In the genomic region with DNA sequence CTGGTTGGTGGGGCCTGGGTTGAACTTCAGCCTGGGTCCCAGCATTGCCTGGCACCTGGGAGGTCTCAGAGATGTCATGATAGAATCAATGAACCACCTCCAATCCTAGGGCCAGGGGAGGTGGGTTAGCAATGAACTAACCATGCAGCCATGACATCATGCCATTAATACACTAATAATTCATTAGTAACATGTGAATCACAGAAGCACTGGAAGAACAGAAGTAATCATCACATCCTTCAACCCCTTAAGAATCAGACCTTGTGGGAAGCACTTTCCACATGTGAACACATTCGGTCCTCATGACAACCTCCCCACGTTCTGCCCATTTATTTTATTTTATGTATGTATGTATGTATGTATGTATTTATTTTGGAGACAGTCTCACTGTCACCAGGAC, we compare ENCODE assay signal across 16 cellular contexts. TPM values are rescaled to one million over a fixed set of nuclear protein-coding genes. Genes with fewer than 3 reads are reported as not detected.
"Had no signal": no experiment of that assay in that cellular context is flagged by ENCODE, and none has a peak within 500 bp of the region (broad histone marks: within the 10 kb centered on the region; RNA-seq: fewer than 3 reads in every experiment).

No MANE protein-coding gene starts in this region.

- H3K27me3 ChIP-seq: colonic mucosa, esophagus squamous epithelium, right lobe of liver, stomach had no signal

- H3K27me3 Mint-ChIP-seq: activated CD8-positive, alpha-beta T cell treated with anti-CD3 and anti-CD28 coated beads for 36 hours had no signal

- DNase-seq: activated CD4-positive, alpha-beta T cell treated with anti-CD3 and anti-CD28 coated beads for 1 hour; activated CD8-positive, alpha-beta T cell treated with anti-CD3 and anti-CD28 coated beads for 36 hours; activated gamma-delta T cell; activated T-cell treated with anti-CD3 and anti-CD28 coated beads, Interleukin-2, amount 50 U/mL, for 48 hours; caudate nucleus; colonic mucosa; esophagus squamous epithelium; head of caudate nucleus; kidney glomerular epithelial cell; mesendoderm; nephron progenitor cell; right lobe of liver; stomach; T-helper 9 cell had no signal

- H3K4me1 ChIP-seq: prostate gland had no signal

- H3K27ac Mint-ChIP-seq: nephron progenitor cell had no signal

- H3K4me3 ChIP-seq: colonic mucosa, esophagus squamous epithelium, prostate gland, right lobe of liver, stomach, thoracic aorta had no signal

- H3K9me3 ChIP-seq: colonic mucosa, esophagus squamous epithelium, prostate gland, right lobe of liver, stomach, thoracic aorta had no signal

- H3K9me3 Mint-ChIP-seq: activated CD8-positive, alpha-beta T cell treated with anti-CD3 and anti-CD28 coated beads for 36 hours; nephron progenitor cell had no signal

- H3K4me3 Mint-ChIP-seq: activated CD8-positive, alpha-beta T cell treated with anti-CD3 and anti-CD28 coated beads for 36 hours; nephron progenitor cell had no signal

- H3K36me3 ChIP-seq: colonic mucosa, prostate gland had no signal

- H3K27ac ChIP-seq: colonic mucosa, esophagus squamous epithelium, prostate gland, right lobe of liver, stomach, thoracic aorta had no signal

RNA-seq across cellular contexts. Expression of gene PRRG2, which starts 7.7 kb away (rescaled TPM):
- total RNA-seq: thoracic aorta had no signal
